ENCODE assay signal across 1 cellular context in genomic region chr20:25439328-25439727, GRCh38.
TF ChIP-seq lines count a peak whose summit lies in the region.

No MANE protein-coding gene starts in this region.

TF ChIP-seq in GM12878, 131 proteins besides CTCF, POLR2A, EP300 and RAD21:
- TF ChIP-seq NR2C2 (IDR thresholded peaks at IDR 0.05; ENCODE audit: borderline replicate concordance, control insufficient read depth, insufficient read length, low read depth) (no peak), MTA2 (IDR thresholded peaks at IDR 0.05; ENCODE audit: low read depth) (peak; percentile 47; the same call in 1 of the 2 replicates), SPI1 (IDR thresholded peaks at IDR 0.05; ENCODE audit: borderline replicate concordance, insufficient read depth, low read depth, low read length) (peak; percentile 91), ZBTB40 (IDR thresholded peaks at IDR 0.05; ENCODE audit: borderline replicate concordance) (peak; percentile 54; the same call in 1 of the 2 replicates), IKZF1 (conservative IDR thresholded peaks at IDR 0.05) (0 out of 2 replicates have a peak, but pooled peaks have one; percentile 32), JUND (IDR thresholded peaks at IDR 0.05; ENCODE audit: low read depth, low read length) (no peak), MEF2A (IDR thresholded peaks at IDR 0.05; ENCODE audit: insufficient read depth, low read depth, low read length) (no peak), IRF4 (IDR thresholded peaks at IDR 0.05; ENCODE audit: low read depth, low read length) (0 out of 2 replicates have a peak, but pooled peaks have one; percentile 34), RCOR1 (conservative IDR thresholded peaks at IDR 0.05; ENCODE audit: low read depth, low read length) (no peak), SMARCA5 (IDR thresholded peaks at IDR 0.05) (no peak), ZNF384 (IDR thresholded peaks at IDR 0.05; ENCODE audit: borderline replicate concordance, low read depth, low read length) (peak; percentile 91), BCL3 (IDR thresholded peaks at IDR 0.05; ENCODE audit: borderline replicate concordance, insufficient read depth, low read depth, low read length, poor library complexity, severe bottlenecking) (no peak), ETV6 (conservative IDR thresholded peaks at IDR 0.05 in 1 of 2, IDR thresholded peaks at IDR 0.05 in 1 of 2; ENCODE audit: borderline replicate concordance in 1 of 2, low read depth in 1 of 2) (no peak), NR2C1 (IDR thresholded peaks at IDR 0.05) (no peak), SUZ12 (IDR thresholded peaks at IDR 0.05; ENCODE audit: unreplicated experiment) (no peak), PBX3 (IDR thresholded peaks at IDR 0.05; ENCODE audit: insufficient replicate concordance, low read depth, low read length) (no peak), DPF2 (IDR thresholded peaks at IDR 0.05) (peak; percentile 45; the same call in 1 of the 2 replicates), IKZF2 (IDR thresholded peaks at IDR 0.05) (peak in 1 of 2 experiments; percentile 49; a peak in 2 of 4 replicates)
